ENCODE assay signal across 22 cellular contexts in genomic region chr10:24515481-24515880, GRCh38.
DNase-seq lines count a peak whose midpoint lies in the region; ATAC-seq and FAIRE-seq lines count a peak whose summit lies in the region.
"Had no signal": no experiment of that assay in that cellular context is flagged by ENCODE, and none has a peak within 500 bp of the region (broad histone marks: within the 10 kb centered on the region; RNA-seq: fewer than 3 reads in every experiment).

No MANE protein-coding gene starts in this region.

- peaks cover 18% of the 10 kb centered on the region for H3K27me3 Mint-ChIP-seq in activated T-cell treated with anti-CD3 and anti-CD28 coated beads, Interleukin-2, amount 50 U/mL, for 72 hours (ENCODE audit: low read depth)
- peaks cover 19% of the 10 kb centered on the region for H3K27me3 Mint-ChIP-seq in activated T-cell treated with anti-CD3 and anti-CD28 coated beads, Interleukin-2, amount 50 U/mL, for 24 hours
- peaks cover 30% of the 10 kb centered on the region for H3K27me3 Mint-ChIP-seq in stimulated activated naive CD8-positive, alpha-beta T cell treated with anti-CD3 and anti-CD28 coated beads, Interleukin-15, amount 100 ng/mL, for 72 hours

- H3K4me1 Mint-ChIP-seq in activated T-cell treated with anti-CD3 and anti-CD28 coated beads, Interleukin-2, amount 50 U/mL, for 72 hours (ENCODE audit: low read depth): peaks cover 13% of the 10 kb centered on the region
- H3K4me1 Mint-ChIP-seq in activated T-cell treated with anti-CD3 and anti-CD28 coated beads, Interleukin-2, amount 50 U/mL, for 24 hours (ENCODE audit: low read depth): peaks cover 15% of the 10 kb centered on the region
- H3K4me1 Mint-ChIP-seq in stimulated activated naive CD8-positive, alpha-beta T cell treated with anti-CD3 and anti-CD28 coated beads, Interleukin-15, amount 100 ng/mL, for 72 hours: peaks cover 16% of the 10 kb centered on the region
- peaks cover 12% of the 10 kb centered on the region for H3K4me1 Mint-ChIP-seq in stimulated activated effector memory CD8-positive, alpha-beta T cell treated with anti-CD3 and anti-CD28 coated beads, Interleukin-12 subunit alpha, Interleukin-12 subunit beta, amount 100 ng/mL, for 72 hours

- no peak for FAIRE-seq in RCC 7860 (lab: Jason Lieb, UNC)
- FAIRE-seq: A204.1, GM12892, H1 had no signal

- H3K27ac Mint-ChIP-seq in activated T-cell treated with anti-CD3 and anti-CD28 coated beads, Interleukin-2, amount 50 U/mL, for 72 hours: no peak overlapping the region
- no peak overlapping the region for H3K27ac Mint-ChIP-seq in activated T-cell treated with anti-CD3 and anti-CD28 coated beads, Interleukin-2, amount 50 U/mL, for 24 hours
- H3K27ac Mint-ChIP-seq in stimulated activated naive CD8-positive, alpha-beta T cell treated with anti-CD3 and anti-CD28 coated beads, Interleukin-15, amount 100 ng/mL, for 72 hours: peak overlapping the region in 1 of 2 donors; percentile 76
- H3K27ac Mint-ChIP-seq in stimulated activated effector memory CD8-positive, alpha-beta T cell treated with anti-CD3 and anti-CD28 coated beads, Interleukin-12 subunit alpha, Interleukin-12 subunit beta, amount 100 ng/mL, for 72 hours: no peak overlapping the region
- H3K27ac Mint-ChIP-seq: CD14-positive monocyte; CD4-positive, alpha-beta T cell; CD8-positive, alpha-beta memory T cell; H9 had no signal

- no peaks in the 10 kb centered on the region for H3K36me3 Mint-ChIP-seq in activated T-cell treated with anti-CD3 and anti-CD28 coated beads, Interleukin-2, amount 50 U/mL, for 72 hours (ENCODE audit: insufficient read depth in 2 of 2)
- H3K36me3 Mint-ChIP-seq in activated T-cell treated with anti-CD3 and anti-CD28 coated beads, Interleukin-2, amount 50 U/mL, for 24 hours (ENCODE audit: low read depth): no peaks in the 10 kb centered on the region
- H3K36me3 Mint-ChIP-seq in stimulated activated effector memory CD8-positive, alpha-beta T cell treated with anti-CD3 and anti-CD28 coated beads, Interleukin-12 subunit alpha, Interleukin-12 subunit beta, amount 100 ng/mL, for 72 hours: no peaks in the 10 kb centered on the region
- H3K36me3 Mint-ChIP-seq: CD14-positive monocyte; CD8-positive, alpha-beta memory T cell had no signal

- peak; percentile 55 to 67 for ATAC-seq in activated T-cell treated with anti-CD3 and anti-CD28 coated beads, Interleukin-2, amount 50 U/mL, for 72 hours (replicated peaks in 1 of 2)
- peak; percentile 73 for ATAC-seq in stimulated activated naive CD8-positive, alpha-beta T cell treated with anti-CD3 and anti-CD28 coated beads, Interleukin-15, amount 100 ng/mL, for 72 hours
- ATAC-seq in stimulated activated naive CD8-positive, alpha-beta T cell treated with anti-CD3 and anti-CD28 coated beads, Interleukin-15, Interleukin-2, amounts not matched to agents 100 U/mL and 50 U/mL, for 24 hours: no peak
- peak; percentile 31 for ATAC-seq in stimulated activated effector memory CD8-positive, alpha-beta T cell treated with anti-CD3 and anti-CD28 coated beads, Interleukin-12 subunit alpha, Interleukin-12 subunit beta, amount 100 ng/mL, for 72 hours
- ATAC-seq: HCT116 had no signal

- H3K4me3 Mint-ChIP-seq in activated T-cell treated with anti-CD3 and anti-CD28 coated beads, Interleukin-2, amount 50 U/mL, for 72 hours: no peak overlapping the region
- no peak overlapping the region for H3K4me3 Mint-ChIP-seq in activated T-cell treated with anti-CD3 and anti-CD28 coated beads, Interleukin-2, amount 50 U/mL, for 24 hours
- no peak overlapping the region for H3K4me3 Mint-ChIP-seq in stimulated activated naive CD8-positive, alpha-beta T cell treated with anti-CD3 and anti-CD28 coated beads, Interleukin-15, amount 100 ng/mL, for 72 hours
- no peak overlapping the region for H3K4me3 Mint-ChIP-seq in stimulated activated effector memory CD8-positive, alpha-beta T cell treated with anti-CD3 and anti-CD28 coated beads, Interleukin-12 subunit alpha, Interleukin-12 subunit beta, amount 100 ng/mL, for 72 hours
- H3K4me3 Mint-ChIP-seq: CD14-positive monocyte; CD4-positive, alpha-beta T cell; CD8-positive, alpha-beta memory T cell; H9 had no signal

- no peak for DNase-seq in activated T-cell treated with anti-CD3 and anti-CD28 coated beads, Interleukin-2, amount 50 U/mL, for 72 hours
- no peak for DNase-seq in activated T-cell treated with anti-CD3 and anti-CD28 coated beads, Interleukin-2, amount 50 U/mL, for 24 hours
- no peak for DNase-seq in stimulated activated naive CD8-positive, alpha-beta T cell treated with anti-CD3 and anti-CD28 coated beads, Interleukin-15, amount 100 ng/mL, for 72 hours
- DNase-seq in stimulated activated naive CD8-positive, alpha-beta T cell treated with anti-CD3 and anti-CD28 coated beads, Interleukin-15, Interleukin-2, amounts not matched to agents 100 U/mL and 50 U/mL, for 24 hours: no peak
- DNase-seq in stimulated activated effector memory CD8-positive, alpha-beta T cell treated with anti-CD3 and anti-CD28 coated beads, Interleukin-12 subunit alpha, Interleukin-12 subunit beta, amount 100 ng/mL, for 72 hours (ENCODE audit: low spot score in 2 of 2): no peak
- no peak for DNase-seq in RCC 7860 (ENCODE audit: low spot score)
- DNase-seq: ACHN; AML-193; BE2C; Calu3; CD4-positive, alpha-beta T cell; CD8-positive, alpha-beta memory T cell; DMS53; DMS79 treated with DMSO at 0.1 percent for 48 hours; GF-D8; GM23248; H9 had no signal

- no peaks in the 10 kb centered on the region for H3K9me3 Mint-ChIP-seq in activated T-cell treated with anti-CD3 and anti-CD28 coated beads, Interleukin-2, amount 50 U/mL, for 72 hours
- no peaks in the 10 kb centered on the region for H3K9me3 Mint-ChIP-seq in activated T-cell treated with anti-CD3 and anti-CD28 coated beads, Interleukin-2, amount 50 U/mL, for 24 hours
- H3K9me3 Mint-ChIP-seq in stimulated activated naive CD8-positive, alpha-beta T cell treated with anti-CD3 and anti-CD28 coated beads, Interleukin-15, amount 100 ng/mL, for 72 hours: no peaks in the 10 kb centered on the region
- no peaks in the 10 kb centered on the region for H3K9me3 Mint-ChIP-seq in stimulated activated effector memory CD8-positive, alpha-beta T cell treated with anti-CD3 and anti-CD28 coated beads, Interleukin-12 subunit alpha, Interleukin-12 subunit beta, amount 100 ng/mL, for 72 hours
- H3K9me3 Mint-ChIP-seq: CD4-positive, alpha-beta T cell; CD8-positive, alpha-beta memory T cell; H9 had no signal
